ENCODE assay signal across 1 cellular context in genomic region chr1:28914228-28915035, GRCh38.
TF ChIP-seq lines count a peak whose summit lies in the region.

TSS of gene EPB41 (plus strand) at chr1:28914569. CDS start at chr1:28987438, 72,869 bp downstream.

TF ChIP-seq in IMR-90, 13 proteins besides CTCF, POLR2A, EP300 and RAD21 (continued from another document):
- TF ChIP-seq, protein P1, sequence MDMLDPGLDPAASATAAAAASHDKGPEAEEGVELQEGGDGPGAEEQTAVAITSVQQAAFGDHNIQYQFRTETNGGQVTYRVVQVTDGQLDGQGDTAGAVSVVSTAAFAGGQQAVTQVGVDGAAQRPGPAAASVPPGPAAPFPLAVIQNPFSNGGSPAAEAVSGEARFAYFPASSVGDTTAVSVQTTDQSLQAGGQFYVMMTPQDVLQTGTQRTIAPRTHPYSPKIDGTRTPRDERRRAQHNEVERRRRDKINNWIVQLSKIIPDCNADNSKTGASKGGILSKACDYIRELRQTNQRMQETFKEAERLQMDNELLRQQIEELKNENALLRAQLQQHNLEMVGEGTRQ (IDR thresholded peaks at IDR 0.05; ENCODE audit: low read depth, low read length) = peak; percentile 77
- TF ChIP-seq, protein P2, sequence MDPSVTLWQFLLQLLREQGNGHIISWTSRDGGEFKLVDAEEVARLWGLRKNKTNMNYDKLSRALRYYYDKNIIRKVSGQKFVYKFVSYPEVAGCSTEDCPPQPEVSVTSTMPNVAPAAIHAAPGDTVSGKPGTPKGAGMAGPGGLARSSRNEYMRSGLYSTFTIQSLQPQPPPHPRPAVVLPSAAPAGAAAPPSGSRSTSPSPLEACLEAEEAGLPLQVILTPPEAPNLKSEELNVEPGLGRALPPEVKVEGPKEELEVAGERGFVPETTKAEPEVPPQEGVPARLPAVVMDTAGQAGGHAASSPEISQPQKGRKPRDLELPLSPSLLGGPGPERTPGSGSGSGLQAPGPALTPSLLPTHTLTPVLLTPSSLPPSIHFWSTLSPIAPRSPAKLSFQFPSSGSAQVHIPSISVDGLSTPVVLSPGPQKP (IDR thresholded peaks at IDR 0.05; ENCODE audit: borderline replicate concordance, low read depth, low read length) = no peak
- no peak for TF ChIP-seq MAFK (IDR thresholded peaks at IDR 0.05; ENCODE audit: low read depth, low read length)
- peak; percentile 50; the same call in 1 of the 2 replicates for TF ChIP-seq MXI1 (IDR thresholded peaks at IDR 0.05; ENCODE audit: borderline replicate concordance, low read depth, low read length)
- no peak for TF ChIP-seq CEBPB (IDR thresholded peaks at IDR 0.05; ENCODE audit: low read depth, low read length)
- no peak for TF ChIP-seq FOS (IDR thresholded peaks at IDR 0.05; ENCODE audit: low read depth, low read length)
- no peak for TF ChIP-seq RFX5 (IDR thresholded peaks at IDR 0.05; ENCODE audit: low read depth, low read length)
